In the genomic region with DNA sequence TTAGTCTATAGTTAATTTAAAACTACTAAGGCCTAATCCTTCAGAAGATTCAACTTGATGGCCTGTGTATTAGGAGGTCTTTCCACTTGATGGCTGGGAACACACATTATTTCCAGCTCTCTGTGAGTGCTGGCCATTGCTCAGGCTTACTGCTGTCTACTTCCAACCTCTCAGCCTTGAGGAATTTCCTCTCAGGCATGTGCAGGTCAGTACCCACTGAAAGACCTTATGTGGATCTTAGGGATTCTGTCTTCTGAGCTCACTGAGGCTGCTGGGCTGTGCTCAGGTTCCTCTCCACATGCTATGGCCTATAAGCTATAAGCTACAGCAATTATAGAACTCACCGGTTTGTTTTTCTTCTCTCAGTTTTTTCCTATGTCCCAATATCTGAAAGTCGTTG, we compare ENCODE assay signal across 11 cellular contexts.
"Had no signal": no experiment of that assay in that cellular context is flagged by ENCODE, and none has a peak within 500 bp of the region (broad histone marks: within the 10 kb centered on the region; RNA-seq: fewer than 3 reads in every experiment).

No MANE protein-coding gene starts in this region.

- FAIRE-seq: HepG2 had no signal

- H3K9ac ChIP-seq: GM23248, KMS-11 had no signal

- ATAC-seq: HCT116, HepG2 had no signal

- H2AFZ ChIP-seq: GM23248 had no signal

- H3K27ac ChIP-seq: GM23248, HL-60, KMS-11 had no signal

- H3K4me3 ChIP-seq: GM23248, HAP-1 had no signal

- H3K36me3 ChIP-seq: HAP-1 had no signal

- DNase-seq: GM23248, H7, HFFc6, IMR-90, Karpas-422, KBM-7 had no signal

- H3K27ac Mint-ChIP-seq: HFFc6 had no signal

- H3K9me3 Mint-ChIP-seq: HFFc6 had no signal

- H3K4me2 ChIP-seq: KMS-11 had no signal

- H3K9me3 ChIP-seq: HAP-1 had no signal

- H3K4me3 Mint-ChIP-seq: HFFc6 had no signal
